Comparison of ENCODE assay signal across 13 cellular contexts in genomic region chr13:50400035-50400726, GRCh38.
DNase-seq lines count a peak whose midpoint lies in the region; ATAC-seq and TF ChIP-seq lines count a peak whose summit lies in the region.
"Had no signal": no experiment of that assay in that cellular context is flagged by ENCODE, and none has a peak within 500 bp of the region (broad histone marks: within the 10 kb centered on the region; RNA-seq: fewer than 3 reads in every experiment).

No MANE protein-coding gene starts in this region.

- H2AFZ ChIP-seq in neuronal stem cell (ENCODE audit: low read length): no peak overlapping the region
- H2AFZ ChIP-seq: neural progenitor cell had no signal

- H2BK120ac ChIP-seq in neuronal stem cell (ENCODE audit: low read depth, low read length): no peak overlapping the region

- H2BK5ac ChIP-seq in neuronal stem cell (ENCODE audit: low read length): no peak overlapping the region

- H3K36me3 ChIP-seq in adipocyte (ENCODE audit: control insufficient read depth, insufficient read depth, low read length, severe bottlenecking): no peaks in the 10 kb centered on the region
- H3K36me3 ChIP-seq in neuronal stem cell (replicated peaks in 1 of 2; ENCODE audit: control insufficient read depth in 2 of 2, insufficient read depth in 2 of 2, low read length in 2 of 2): no peaks in the 10 kb centered on the region
- H3K36me3 ChIP-seq: neural progenitor cell had no signal

- H2BK15ac ChIP-seq in neuronal stem cell (ENCODE audit: low read length): no peak overlapping the region

- no peaks in the 10 kb centered on the region for H3K27me3 Mint-ChIP-seq in osteocyte (ENCODE audit: unreplicated experiment)
- H3K27me3 Mint-ChIP-seq in stimulated activated memory B cell treated with anti-CD40 and anti-IgM and Interleukin-4, amounts not matched to agents 10 μg/mL and 1 μg/mL and 100 μg/mL, for 72 hours: no peaks in the 10 kb centered on the region
- H3K27me3 Mint-ChIP-seq: activated naive CD8-positive, alpha-beta T cell; B cell had no signal

- no peak overlapping the region for H3K4ac ChIP-seq in neuronal stem cell (ENCODE audit: low read length)

- H3K9me3 Mint-ChIP-seq in osteocyte (ENCODE audit: unreplicated experiment): no peaks in the 10 kb centered on the region
- peaks cover 0 to 7% of the 10 kb centered on the region in 2 donors for H3K9me3 Mint-ChIP-seq in activated naive CD4-positive, alpha-beta T cell treated with anti-CD3 and anti-CD28 coated beads, Interleukin-2, amount 50 U/mL, for 72 hours
- no peaks in the 10 kb centered on the region for H3K9me3 Mint-ChIP-seq in stimulated activated memory B cell treated with anti-CD40 and anti-IgM and Interleukin-4, amounts not matched to agents 10 μg/mL and 1 μg/mL and 100 μg/mL, for 72 hours
- H3K9me3 Mint-ChIP-seq: stimulated activated effector memory CD8-positive, alpha-beta T cell treated with anti-CD3 and anti-CD28 coated beads, Interleukin-12 subunit alpha, Interleukin-12 subunit beta, amount 100 ng/mL, for 72 hours had no signal

- no peak for ATAC-seq in activated naive CD4-positive, alpha-beta T cell treated with anti-CD3 and anti-CD28 coated beads, Interleukin-2, amount 50 U/mL, for 72 hours
- no peak for ATAC-seq in activated CD4-positive, CD25-positive, alpha-beta regulatory T cell treated with anti-CD3 and anti-CD28 coated beads, Interleukin-2, amount 50 U/mL, for 24 hours
- no peak for ATAC-seq in stimulated activated memory B cell treated with anti-CD40 and anti-IgM and Interleukin-4, amounts not matched to agents 10 μg/mL and 1 μg/mL and 100 μg/mL, for 72 hours
- ATAC-seq: stimulated activated effector memory CD8-positive, alpha-beta T cell treated with anti-CD3 and anti-CD28 coated beads, Interleukin-12 subunit alpha, Interleukin-12 subunit beta, amount 100 ng/mL, for 72 hours had no signal

- H3K79me1 ChIP-seq in neuronal stem cell (ENCODE audit: low read depth, low read length): no peaks in the 10 kb centered on the region

- H3K23ac ChIP-seq in neuronal stem cell (ENCODE audit: low read depth, low read length, poor library complexity): no peak overlapping the region

- no peaks in the 10 kb centered on the region for H3K36me3 Mint-ChIP-seq in osteocyte (ENCODE audit: unreplicated experiment)
- H3K36me3 Mint-ChIP-seq in activated naive CD4-positive, alpha-beta T cell treated with anti-CD3 and anti-CD28 coated beads, Interleukin-2, amount 50 U/mL, for 72 hours: no peaks in the 10 kb centered on the region
- no peaks in the 10 kb centered on the region for H3K36me3 Mint-ChIP-seq in stimulated activated memory B cell treated with anti-CD40 and anti-IgM and Interleukin-4, amounts not matched to agents 10 μg/mL and 1 μg/mL and 100 μg/mL, for 72 hours
- H3K36me3 Mint-ChIP-seq: activated naive CD8-positive, alpha-beta T cell; stimulated activated effector memory CD8-positive, alpha-beta T cell treated with anti-CD3 and anti-CD28 coated beads, Interleukin-12 subunit alpha, Interleukin-12 subunit beta, amount 100 ng/mL, for 72 hours had no signal

- H3K4me1 Mint-ChIP-seq in osteocyte (ENCODE audit: unreplicated experiment): peaks cover 18% of the 10 kb centered on the region
- peaks cover 16% of the 10 kb centered on the region for H3K4me1 Mint-ChIP-seq in stimulated activated memory B cell treated with anti-CD40 and anti-IgM and Interleukin-4, amounts not matched to agents 10 μg/mL and 1 μg/mL and 100 μg/mL, for 72 hours
- H3K4me1 Mint-ChIP-seq: stimulated activated effector memory CD8-positive, alpha-beta T cell treated with anti-CD3 and anti-CD28 coated beads, Interleukin-12 subunit alpha, Interleukin-12 subunit beta, amount 100 ng/mL, for 72 hours had no signal

- H3K4me1 ChIP-seq in adipocyte (ENCODE audit: control insufficient read depth, insufficient read depth, low read length) (peaks cover 22% of the 10 kb centered on the region), neuronal stem cell (ENCODE audit: control insufficient read depth in 2 of 2, insufficient read depth in 1 of 2, low read depth in 1 of 2, low read length in 2 of 2) (peaks cover 2 to 7% of the 10 kb centered on the region in 2 donors)
- H3K4me1 ChIP-seq: neural progenitor cell had no signal

- no peak overlapping the region for H3K4me3 ChIP-seq in adipocyte (ENCODE audit: low read length)
- H3K4me3 ChIP-seq in neuronal stem cell (ENCODE audit: low read length in 2 of 2): no peak overlapping the region
- H3K4me3 ChIP-seq: neural progenitor cell had no signal

- no peaks in the 10 kb centered on the region for H3K27me3 ChIP-seq in adipocyte (replicated peaks; ENCODE audit: control insufficient read depth, insufficient read depth, low read length)
- H3K27me3 ChIP-seq in neuronal stem cell (ENCODE audit: control insufficient read depth in 3 of 3, insufficient read depth in 3 of 3, low read depth in 1 of 3, low read length in 3 of 3): no peaks in the 10 kb centered on the region
- H3K27me3 ChIP-seq: neural progenitor cell had no signal

- H3K9ac ChIP-seq in adipocyte (ENCODE audit: low read length) (no peak overlapping the region), neuronal stem cell (ENCODE audit: low read depth, low read length, poor library complexity) (no peak overlapping the region)
- H3K9ac ChIP-seq: neural progenitor cell had no signal

- no peak for TF ChIP-seq CTCF in osteocyte (IDR thresholded peaks at IDR 0.05)

- peak overlapping the region; percentile 68 for H3K27ac Mint-ChIP-seq in osteocyte (ENCODE audit: unreplicated experiment)
- no peak overlapping the region for H3K27ac Mint-ChIP-seq in activated naive CD4-positive, alpha-beta T cell treated with anti-CD3 and anti-CD28 coated beads, Interleukin-2, amount 50 U/mL, for 72 hours
- no peak overlapping the region for H3K27ac Mint-ChIP-seq in stimulated activated memory B cell treated with anti-CD40 and anti-IgM and Interleukin-4, amounts not matched to agents 10 μg/mL and 1 μg/mL and 100 μg/mL, for 72 hours
- H3K27ac Mint-ChIP-seq: activated naive CD8-positive, alpha-beta T cell; B cell; neural progenitor cell; stimulated activated effector memory CD8-positive, alpha-beta T cell treated with anti-CD3 and anti-CD28 coated beads, Interleukin-12 subunit alpha, Interleukin-12 subunit beta, amount 100 ng/mL, for 72 hours had no signal

- H3K4me2 ChIP-seq in neuronal stem cell (ENCODE audit: insufficient read depth, low read length, poor library complexity, severe bottlenecking): no peak overlapping the region
- H3K4me2 ChIP-seq: neural progenitor cell had no signal

- DNase-seq in EL (peak; percentile 47), adipocyte (ENCODE audit: low read depth) (peak; percentile 43), globus pallidus (ENCODE audit: low spot score) (peak; percentile 93), osteocyte (ENCODE audit: extremely low spot score, unreplicated experiment) (no peak), neuronal stem cell (ENCODE audit: low spot score) (no peak)
- DNase-seq in activated naive CD4-positive, alpha-beta T cell treated with anti-CD3 and anti-CD28 coated beads, Interleukin-2, amount 50 U/mL, for 72 hours (ENCODE audit: low spot score in 2 of 2): no peak
- DNase-seq: stimulated activated CD4-positive, alpha-beta T cell treated with anti-CD3 and anti-CD28 coated beads, Interleukin-1b, Interleukin-23, amount 100 ng/mL, for 48 hours had no signal

- H2AK5ac ChIP-seq in neuronal stem cell (ENCODE audit: low read depth, low read length): no peak overlapping the region

- H4K8ac ChIP-seq in neuronal stem cell (ENCODE audit: low read depth, low read length): no peak overlapping the region

- WGBS in neuronal stem cell (ENCODE audit: extremely low coverage in 2 of 2, insufficient read length in 2 of 2, insufficient replicate concordance in 1 of 2), 2 donors: no CpG with 5 or more reads among the region's 3 CpGs

- H3K14ac ChIP-seq in neuronal stem cell (ENCODE audit: low read length): no peak overlapping the region

- no peak overlapping the region for H3K18ac ChIP-seq in neuronal stem cell (ENCODE audit: low read length)

- H2BK12ac ChIP-seq in neuronal stem cell (ENCODE audit: low read length): no peak overlapping the region

- H3K27ac ChIP-seq in neuronal stem cell (replicated peaks; ENCODE audit: low read length): no peak overlapping the region
- H3K27ac ChIP-seq: neural progenitor cell had no signal

- no peak overlapping the region for H4K91ac ChIP-seq in neuronal stem cell (ENCODE audit: low read depth, low read length, poor library complexity)

- no peaks in the 10 kb centered on the region for H3K9me3 ChIP-seq in adipocyte (ENCODE audit: control insufficient read depth, low read length)
- H3K9me3 ChIP-seq in neuronal stem cell (replicated peaks in 1 of 2; ENCODE audit: control insufficient read depth in 2 of 2, insufficient read depth in 1 of 2, low read depth in 1 of 2, low read length in 2 of 2): peaks cover 0 to 4% of the 10 kb centered on the region in 2 donors

- no peak overlapping the region for H3K4me3 Mint-ChIP-seq in osteocyte (ENCODE audit: unreplicated experiment)
- H3K4me3 Mint-ChIP-seq in stimulated activated memory B cell treated with anti-CD40 and anti-IgM and Interleukin-4, amounts not matched to agents 10 μg/mL and 1 μg/mL and 100 μg/mL, for 72 hours: no peak overlapping the region
- H3K4me3 Mint-ChIP-seq: activated naive CD8-positive, alpha-beta T cell; B cell; neural progenitor cell; stimulated activated effector memory CD8-positive, alpha-beta T cell treated with anti-CD3 and anti-CD28 coated beads, Interleukin-12 subunit alpha, Interleukin-12 subunit beta, amount 100 ng/mL, for 72 hours had no signal

Comparison
In these comparisons a context has a peak if more than half of its experiments do, and no peak if none do; other contexts are left out.
1. DNase-seq: peak in EL (single experiment), adipocyte (single experiment) and globus pallidus (single experiment); none in osteocyte (single experiment), activated naive CD4-positive, alpha-beta T cell treated with anti-CD3 and anti-CD28 coated beads, Interleukin-2, amount 50 U/mL, for 72 hours (0 of 2) and neuronal stem cell (single experiment).